ENCODE assay signal across 8 cellular contexts in the genomic region with DNA sequence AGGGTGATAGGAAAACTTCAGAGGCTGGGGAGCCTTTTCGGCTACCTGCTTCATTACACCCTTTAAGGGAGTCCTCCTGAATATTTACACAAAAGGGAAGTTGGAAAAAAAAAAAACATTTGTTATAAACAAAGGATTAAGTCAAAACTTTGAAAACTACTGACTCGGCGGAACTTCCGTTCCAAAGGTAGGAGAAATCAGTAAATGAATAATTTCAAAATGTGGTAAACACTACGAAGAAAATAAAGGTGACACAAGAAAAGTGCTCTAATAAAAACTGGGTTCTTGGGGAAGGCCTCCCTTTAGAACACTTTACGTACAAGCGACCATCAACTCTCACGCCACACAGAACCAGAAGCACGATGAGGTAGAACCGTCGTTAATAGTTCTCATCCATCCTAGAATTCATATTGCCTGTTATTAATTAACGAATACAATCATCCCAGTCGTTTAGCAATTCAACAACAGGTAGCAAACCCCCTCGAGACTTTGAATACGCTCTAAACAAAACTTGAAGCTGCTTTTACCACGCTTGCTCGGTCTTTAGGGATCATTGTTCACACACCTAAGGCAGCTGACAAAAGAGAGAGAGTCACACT. TPM values are rescaled to one million over a fixed set of nuclear protein-coding genes. Genes with fewer than 3 reads are reported as not detected.
DNase-seq lines count a peak whose midpoint lies in the region; ATAC-seq and TF ChIP-seq lines count a peak whose summit lies in the region.

No MANE protein-coding gene starts in this region.

- peaks cover 50% of the 10 kb centered on the region for H3K79me2 ChIP-seq in H9 (ENCODE audit: insufficient read depth, low read length)

- no peak overlapping the region for H2BK12ac ChIP-seq in H9 (ENCODE audit: insufficient read length, low read depth, low read length)
- H2BK12ac ChIP-seq in neuronal stem cell (ENCODE audit: low read length): no peak overlapping the region

- peaks cover 6% of the 10 kb centered on the region for H3K23me2 ChIP-seq in H9 (ENCODE audit: insufficient read length, low read depth, low read length, poor library complexity, severe bottlenecking)

- no peak overlapping the region for H3T11ph ChIP-seq in H9 (ENCODE audit: low read length)

- H3K27ac Mint-ChIP-seq in CD4-positive, CD25-positive, alpha-beta regulatory T cell: peak overlapping the region; percentile 92 to 98 (median 97)
- peak overlapping the region; percentile 90 to 99 (median 98) for H3K27ac Mint-ChIP-seq in H9

- no peak overlapping the region for H2AK5ac ChIP-seq in H9 (ENCODE audit: insufficient read length, low read length)
- peak overlapping the region; percentile 97 for H2AK5ac ChIP-seq in neuronal stem cell (ENCODE audit: low read depth, low read length)

- no peak for TF ChIP-seq CTCF in H9 (conservative IDR thresholded peaks at IDR 0.05)
- no peak for TF ChIP-seq CTCF in epithelial cell of esophagus (IDR thresholded peaks at IDR 0.05; ENCODE audit: insufficient read depth, low read depth, low read length, missing control alignments)

- peak overlapping the region; percentile 98 for H3K14ac ChIP-seq in H9 (ENCODE audit: insufficient read depth, low read length)
- no peak overlapping the region for H3K14ac ChIP-seq in neuronal stem cell (ENCODE audit: low read length)

- H3K27me3 Mint-ChIP-seq in CD4-positive, CD25-positive, alpha-beta regulatory T cell: peaks cover 18% of the 10 kb centered on the region
- H3K27me3 Mint-ChIP-seq in H9 (ENCODE audit: low read depth): no peaks in the 10 kb centered on the region

- no CpG with 5 or more reads among the region's 17 CpGs for WGBS in H9 (ENCODE audit: extremely low coverage, insufficient read length, low lambda C conversion rate)
- no CpG with 5 or more reads among the region's 17 CpGs for WGBS in neuronal stem cell (ENCODE audit: extremely low coverage in 2 of 2, insufficient read length in 2 of 2, insufficient replicate concordance in 1 of 2), 2 donors

- no peak overlapping the region for H4K8ac ChIP-seq in H9 (replicated peaks; ENCODE audit: insufficient read length, low read depth, low read length)
- H4K8ac ChIP-seq in neuronal stem cell (ENCODE audit: low read depth, low read length): no peak overlapping the region

- H3K18ac ChIP-seq in H9 (ENCODE audit: insufficient read length, low read depth, low read length) (peak overlapping the region; percentile 91), neuronal stem cell (ENCODE audit: low read length) (peak overlapping the region; percentile 99)

- no peaks in the 10 kb centered on the region for H3K36me3 Mint-ChIP-seq in CD4-positive, CD25-positive, alpha-beta regulatory T cell
- H3K36me3 Mint-ChIP-seq in H9 (ENCODE audit: insufficient read depth in 1 of 3, low read depth in 3 of 3): peaks cover 11 to 22% (median 15%) of the 10 kb centered on the region in 3 experiments; a peak in 6 of 7 replicates

- H2BK15ac ChIP-seq in H9 (ENCODE audit: low read depth, low read length) (no peak overlapping the region), neuronal stem cell (ENCODE audit: low read length) (no peak overlapping the region)

- peak overlapping the region; percentile 100 for H3K9ac ChIP-seq in H9 (ENCODE audit: extremely low read depth, insufficient read length, low read length)
- H3K9ac ChIP-seq in neuronal stem cell (ENCODE audit: low read depth, low read length, poor library complexity): peak overlapping the region; percentile 98

- H3K36me3 ChIP-seq in CD4-positive, CD25-positive, alpha-beta regulatory T cell (ENCODE audit: control insufficient read depth, insufficient read depth, low read length): no peaks in the 10 kb centered on the region
- H3K36me3 ChIP-seq in neuronal stem cell (replicated peaks in 1 of 2; ENCODE audit: control insufficient read depth in 2 of 2, insufficient read depth in 2 of 2, low read length in 2 of 2): peaks cover 4 to 39% of the 10 kb centered on the region in 2 donors

- H3K4ac ChIP-seq in H9 (ENCODE audit: low read depth, low read length) (no peak overlapping the region; the same call in 1 of the 2 replicates), neuronal stem cell (ENCODE audit: low read length) (no peak overlapping the region)

- no peaks in the 10 kb centered on the region for H3K79me1 ChIP-seq in H9 (ENCODE audit: insufficient read depth, low read depth, low read length, poor library complexity, severe bottlenecking)
- peaks cover 4% of the 10 kb centered on the region for H3K79me1 ChIP-seq in neuronal stem cell (ENCODE audit: low read depth, low read length)

- peak in 2 of 3 donors; percentile 12 to 48 for DNase-seq in CD4-positive, CD25-positive, alpha-beta regulatory T cell
- DNase-seq in H9: no peak
- DNase-seq in SHP77 (lab: John Stamatoyannopoulos, UW): peak; percentile 48 to 76
- no peak for DNase-seq in epithelial cell of esophagus (ENCODE audit: low read depth)
- peak; percentile 37 for DNase-seq in neuronal stem cell (ENCODE audit: low spot score)
- DNase-seq in NCI-H345 (lab: John Stamatoyannopoulos, UW): no peak
- DNase-seq in cortex of kidney (lab: John Stamatoyannopoulos, UW): no peak

- H2AFZ ChIP-seq in H9 (ENCODE audit: low read length): no peak overlapping the region
- peak overlapping the region; percentile 82 for H2AFZ ChIP-seq in neuronal stem cell (ENCODE audit: low read length)

- H4K20me1 ChIP-seq in H9 (ENCODE audit: control insufficient read depth, insufficient read depth, insufficient read length): no peaks in the 10 kb centered on the region

- no peaks in the 10 kb centered on the region for H3K9me3 Mint-ChIP-seq in CD4-positive, CD25-positive, alpha-beta regulatory T cell
- H3K9me3 Mint-ChIP-seq in H9: no peaks in the 10 kb centered on the region; a peak in 1 of 5 replicates

- peaks cover 16 to 35% (median 28%) of the 10 kb centered on the region in 4 donors for H3K4me1 Mint-ChIP-seq in CD4-positive, CD25-positive, alpha-beta regulatory T cell
- peaks cover 11 to 17% of the 10 kb centered on the region in 2 experiments for H3K4me1 Mint-ChIP-seq in H9

- no peak for ATAC-seq in CD4-positive, CD25-positive, alpha-beta regulatory T cell (ENCODE audit: low read depth in 2 of 2)
- ATAC-seq in HG02759 (IDR thresholded peaks at IDR 0.05; ENCODE audit: unreplicated experiment): no peak

- H3K4me1 ChIP-seq in CD4-positive, CD25-positive, alpha-beta regulatory T cell (ENCODE audit: control insufficient read depth, insufficient read depth, low read length, poor library complexity, severe bottlenecking): peaks cover 35% of the 10 kb centered on the region
- H3K4me1 ChIP-seq in H9 (ENCODE audit: insufficient read depth, low read length) (no peaks in the 10 kb centered on the region), neuronal stem cell (ENCODE audit: control insufficient read depth in 2 of 2, insufficient read depth in 1 of 2, low read depth in 1 of 2, low read length in 2 of 2) (peaks cover 5 to 7% of the 10 kb centered on the region in 2 donors)

- H3K56ac ChIP-seq in H9 (ENCODE audit: insufficient read length, low read depth, low read length): peak overlapping the region; percentile 68

- no peaks in the 10 kb centered on the region for H3K9me3 ChIP-seq in CD4-positive, CD25-positive, alpha-beta regulatory T cell (ENCODE audit: control insufficient read depth in 2 of 2, low read length in 2 of 2)
- H3K9me3 ChIP-seq in H9 (ENCODE audit: control insufficient read depth, low read depth, low read length) (no peaks in the 10 kb centered on the region), neuronal stem cell (replicated peaks in 1 of 2; ENCODE audit: control insufficient read depth in 2 of 2, insufficient read depth in 1 of 2, low read depth in 1 of 2, low read length in 2 of 2) (no peaks in the 10 kb centered on the region)

- no peak overlapping the region for H3K23ac ChIP-seq in H9 (ENCODE audit: insufficient read length, low read depth, low read length)
- H3K23ac ChIP-seq in neuronal stem cell (ENCODE audit: low read depth, low read length, poor library complexity): peak overlapping the region; percentile 98

- peak overlapping the region; percentile 85 for H3K4me3 ChIP-seq in CD4-positive, CD25-positive, alpha-beta regulatory T cell (ENCODE audit: low read depth, low read length)
- peak overlapping the region; percentile 82 for H3K4me3 ChIP-seq in epithelial cell of esophagus (ENCODE audit: low read length)
- H3K4me3 ChIP-seq in neuronal stem cell (ENCODE audit: low read length in 2 of 2): peak overlapping the region; percentile 85 to 98

- H3K4me2 ChIP-seq in H9 (ENCODE audit: insufficient read depth, insufficient read length, low read length) (peak overlapping the region; percentile 99), neuronal stem cell (ENCODE audit: insufficient read depth, low read length, poor library complexity, severe bottlenecking) (peak overlapping the region; percentile 51)

- peak overlapping the region; percentile 93 to 99 (median 94) for H3K4me3 Mint-ChIP-seq in CD4-positive, CD25-positive, alpha-beta regulatory T cell
- H3K4me3 Mint-ChIP-seq in H9: peak overlapping the region; percentile 87 to 97

- H2BK5ac ChIP-seq in H9 (ENCODE audit: insufficient read length, low read length) (peak overlapping the region; percentile 9), neuronal stem cell (ENCODE audit: low read length) (no peak overlapping the region)

- no peaks in the 10 kb centered on the region for H3K27me3 ChIP-seq in CD4-positive, CD25-positive, alpha-beta regulatory T cell (ENCODE audit: control insufficient read depth, insufficient read depth, low read length)
- H3K27me3 ChIP-seq in H9 (ENCODE audit: insufficient read depth, low read length): no peaks in the 10 kb centered on the region
- no peaks in the 10 kb centered on the region for H3K27me3 ChIP-seq in neuronal stem cell (ENCODE audit: control insufficient read depth in 3 of 3, insufficient read depth in 3 of 3, low read depth in 1 of 3, low read length in 3 of 3)

- H2BK120ac ChIP-seq in H9 (ENCODE audit: low read depth, low read length, poor library complexity, severe bottlenecking): no peak overlapping the region
- no peak overlapping the region for H2BK120ac ChIP-seq in neuronal stem cell (ENCODE audit: low read depth, low read length)

- H2BK20ac ChIP-seq in H9 (ENCODE audit: low read depth, low read length, poor library complexity, severe bottlenecking): no peak overlapping the region

- H4K91ac ChIP-seq in H9 (ENCODE audit: insufficient read length, low read depth, low read length) (no peak overlapping the region), neuronal stem cell (ENCODE audit: low read depth, low read length, poor library complexity) (no peak overlapping the region)

- H4K5ac ChIP-seq in H9 (ENCODE audit: insufficient read length, low read depth, low read length): no peak overlapping the region

- H3K27ac ChIP-seq in CD4-positive, CD25-positive, alpha-beta regulatory T cell (ENCODE audit: insufficient read depth, low read length, poor library complexity, severe bottlenecking): peak overlapping the region; percentile 98
- H3K27ac ChIP-seq in H9 (ENCODE audit: insufficient read length, low read depth, low read length) (peak overlapping the region; percentile 62), neuronal stem cell (replicated peaks; ENCODE audit: low read length) (peak overlapping the region; percentile 90)

RNA-seq across cellular contexts. Expression of a gene that starts 0.9 kb away (rescaled TPM):
- 132 TPM for total RNA-seq in CD4-positive, CD25-positive, alpha-beta regulatory T cell
- 10 to 100 TPM; 53.2 to 70.8 (median 55.1) TPM for polyA plus RNA-seq in CD4-positive, CD25-positive, alpha-beta regulatory T cell
- total RNA-seq in H9 (2021): 268 and 274 TPM in 2 replicates
- 107 TPM for polyA plus RNA-seq in neuronal stem cell (2013, experiment 1 of 2)
- 107 TPM for polyA plus RNA-seq in neuronal stem cell (2013, experiment 2 of 2)

RNA-seq across cellular contexts. Expression of a gene that starts 22.1 kb away (rescaled TPM):
- total RNA-seq in CD4-positive, CD25-positive, alpha-beta regulatory T cell: 70.7 TPM
- 10 to 100 TPM; 34.7 to 48.3 (median 35.0) TPM for polyA plus RNA-seq in CD4-positive, CD25-positive, alpha-beta regulatory T cell
- 107 TPM in 2 replicates for total RNA-seq in H9 (2021)
- 60.2 TPM for polyA plus RNA-seq in neuronal stem cell (2013, experiment 1 of 2)
- polyA plus RNA-seq in neuronal stem cell (2013, experiment 2 of 2): 61.6 TPM

Comparison
In these comparisons a context has a peak if more than half of its experiments do, and no peak if none do; other contexts are left out.
1. DNase-seq: peak in CD4-positive, CD25-positive, alpha-beta regulatory T cell (2 of 3), SHP77 (2 of 2) and neuronal stem cell (single experiment); none in H9 (single experiment), epithelial cell of esophagus (single experiment), NCI-H345 (single experiment) and cortex of kidney (single experiment).
2. Peak in every context shown above with its lines, with median percentiles within 50 percentile points of each other: H3K27ac ChIP-seq and H3K4me3 ChIP-seq.